1 cellular context compared by ENCODE assay signal in the genomic region with DNA sequence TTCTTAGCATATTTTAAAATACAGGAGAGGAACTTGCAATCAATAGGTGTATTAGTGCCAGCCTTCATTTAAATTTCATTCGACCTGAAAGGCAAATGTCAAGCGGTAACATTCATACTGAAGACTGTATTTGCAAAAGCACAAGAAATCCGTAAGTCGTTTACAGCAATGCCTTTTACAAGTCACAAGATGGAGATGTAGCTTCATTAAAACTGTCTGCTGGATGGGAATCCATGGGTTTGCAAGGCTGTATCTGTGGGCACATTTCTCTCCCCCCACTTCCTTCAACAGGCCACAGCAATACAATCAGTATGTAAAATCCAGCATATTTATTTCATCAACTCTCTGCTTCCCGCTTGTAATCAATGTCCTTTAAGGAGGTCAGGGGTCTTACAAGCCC.
TF ChIP-seq lines count a peak whose summit lies in the region.

No MANE protein-coding gene starts in this region.

TF ChIP-seq in Ishikawa, 13 proteins besides CTCF, POLR2A, EP300 and RAD21 (continued from another document):
- no peak for TF ChIP-seq FOXM1 (IDR thresholded peaks at IDR 0.05; ENCODE audit: borderline replicate concordance, low read depth)
- TF ChIP-seq, protein P1, sequence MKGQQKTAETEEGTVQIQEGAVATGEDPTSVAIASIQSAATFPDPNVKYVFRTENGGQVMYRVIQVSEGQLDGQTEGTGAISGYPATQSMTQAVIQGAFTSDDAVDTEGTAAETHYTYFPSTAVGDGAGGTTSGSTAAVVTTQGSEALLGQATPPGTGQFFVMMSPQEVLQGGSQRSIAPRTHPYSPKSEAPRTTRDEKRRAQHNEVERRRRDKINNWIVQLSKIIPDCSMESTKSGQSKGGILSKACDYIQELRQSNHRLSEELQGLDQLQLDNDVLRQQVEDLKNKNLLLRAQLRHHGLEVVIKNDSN (IDR thresholded peaks at IDR 0.05): no peak
- no peak for TF ChIP-seq EGR1 (IDR thresholded peaks at IDR 0.05)
